10 cellular contexts compared by ENCODE assay signal in genomic region chr5:149448831-149449714, GRCh38.
DNase-seq lines count a peak whose midpoint lies in the region; ATAC-seq and TF ChIP-seq lines count a peak whose summit lies in the region.
"Had no signal": no experiment of that assay in that cellular context is flagged by ENCODE, and none has a peak within 500 bp of the region (broad histone marks: within the 10 kb centered on the region; RNA-seq: fewer than 3 reads in every experiment).

No MANE protein-coding gene starts in this region.

- H3K4me3 Mint-ChIP-seq in mesothelial cell of epicardium = no peak overlapping the region
- H3K4me3 Mint-ChIP-seq: stimulated activated naive CD8-positive, alpha-beta T cell treated with anti-CD3 and anti-CD28 coated beads, Interleukin-15, Interleukin-2, amounts not matched to agents 100 ng/mL and 50 ng/mL, for 24 hours had no signal

- in situ Hi-C loops in KBM-7 (cut with MboI; ENCODE audit: low pct_unique_long_range_greater_than_20kb, low sequenced_read_pairs) = loop anchor here (10.0 kb wide), 1 partner anchor 106 kb away; the partner anchor contains the start of gene CSNK1A1
- in situ Hi-C loops in astrocyte of the cerebellum (cut with HindIII; ENCODE audit: low sequenced_read_pairs) = no loop called here

- H3K9me3 ChIP-seq in BE2C = no peaks in the 10 kb centered on the region

- DNase-seq in BE2C (no peak), KBM-7 (peak; percentile 48), astrocyte of the cerebellum (ENCODE audit: low read depth) (no peak), mesothelial cell of epicardium (ENCODE audit: low spot score in 2 of 2, unreplicated experiment in 2 of 2) (no peak), retina (no peak), NCI-H2171 (lab: John Stamatoyannopoulos, UW) (no peak)
- DNase-seq: activated CD8-positive, alpha-beta memory T cell treated with anti-CD3 and anti-CD28 coated beads, Interleukin-2, amount 50 U/mL, for 48 hours had no signal

- no peaks in the 10 kb centered on the region for H3K36me3 Mint-ChIP-seq in mesothelial cell of epicardium

- no peaks in the 10 kb centered on the region for H3K36me3 ChIP-seq in BE2C

- H3K4me3 ChIP-seq in BE2C (ENCODE audit: low read depth, low read length) (no peak overlapping the region), astrocyte of the cerebellum (ENCODE audit: low read depth, low read length) (no peak overlapping the region)

- H3K4me1 Mint-ChIP-seq in mesothelial cell of epicardium = peaks cover 55% of the 10 kb centered on the region

- TF ChIP-seq CTCF in BE2C (IDR thresholded peaks at IDR 0.05; ENCODE audit: low read depth, low read length) (peak; percentile 52), astrocyte of the cerebellum (IDR thresholded peaks at IDR 0.05; ENCODE audit: low read depth, low read length, missing control alignments) (peak; percentile 44), mesothelial cell of epicardium (IDR thresholded peaks at IDR 0.05; ENCODE audit: unreplicated experiment) (no peak)

- H3K9me3 Mint-ChIP-seq in mesothelial cell of epicardium = no peaks in the 10 kb centered on the region
- H3K9me3 Mint-ChIP-seq: stimulated activated naive CD8-positive, alpha-beta T cell treated with anti-CD3 and anti-CD28 coated beads, Interleukin-15, Interleukin-2, amounts not matched to agents 100 ng/mL and 50 ng/mL, for 24 hours had no signal

- no peaks in the 10 kb centered on the region for H3K27me3 ChIP-seq in BE2C

- H3K4me1 ChIP-seq in BE2C = no peaks in the 10 kb centered on the region

- H3K27me3 Mint-ChIP-seq in mesothelial cell of epicardium (ENCODE audit: low read depth) = no peaks in the 10 kb centered on the region
- H3K27me3 Mint-ChIP-seq: stimulated activated naive CD8-positive, alpha-beta T cell treated with anti-CD3 and anti-CD28 coated beads, Interleukin-15, Interleukin-2, amounts not matched to agents 100 ng/mL and 50 ng/mL, for 24 hours had no signal

- peak overlapping the region; percentile 75 for H3K27ac Mint-ChIP-seq in mesothelial cell of epicardium
- H3K27ac Mint-ChIP-seq: stimulated activated naive CD8-positive, alpha-beta T cell treated with anti-CD3 and anti-CD28 coated beads, Interleukin-15, Interleukin-2, amounts not matched to agents 100 ng/mL and 50 ng/mL, for 24 hours had no signal

- ATAC-seq in GM21423 (IDR thresholded peaks at IDR 0.05; ENCODE audit: unreplicated experiment) (no peak), HG02623 (IDR thresholded peaks at IDR 0.05; ENCODE audit: unreplicated experiment) (no peak)
